ENCODE assay signal across 19 cellular contexts in genomic region chr21:44896561-44897286, GRCh38. TPM values are rescaled to one million over a fixed set of nuclear protein-coding genes. Genes with fewer than 3 reads are reported as not detected.
DNase-seq lines count a peak whose midpoint lies in the region; ATAC-seq, FAIRE-seq and TF ChIP-seq lines count a peak whose summit lies in the region.
"Had no signal": no experiment of that assay in that cellular context is flagged by ENCODE, and none has a peak within 500 bp of the region (broad histone marks: within the 10 kb centered on the region; RNA-seq: fewer than 3 reads in every experiment).

No MANE protein-coding gene starts in this region.

- H3K4me1 Mint-ChIP-seq in central memory CD8-positive, alpha-beta T cell: peaks cover 18% of the 10 kb centered on the region

- BruUV-seq in HepG2 (replicated peaks; lab: Mats Ljungman, UMichigan): no TSS peak

- H3K4me1 ChIP-seq in left ventricle myocardium inferior (no peaks in the 10 kb centered on the region), right atrium auricular region (no peaks in the 10 kb centered on the region), HepG2 (ENCODE audit: insufficient read depth, low read length) (peaks cover 49% of the 10 kb centered on the region), upper lobe of right lung (peaks cover 11% of the 10 kb centered on the region)
- H3K4me1 ChIP-seq: A549 had no signal

- in situ Hi-C loops in HepG2 (cut with HindIII; ENCODE audit: extremely low pct_ligation_motif_present, low pct_unique_long_range_greater_than_20kb): no loop called here

- no peaks in the 10 kb centered on the region for H3K9me3 Mint-ChIP-seq in central memory CD8-positive, alpha-beta T cell
- H3K9me3 Mint-ChIP-seq: GM23338, HFFc6 had no signal

- no peak for FAIRE-seq in HepG2 (lab: Jason Lieb, UNC)
- FAIRE-seq: A549 had no signal

- no peaks in the 10 kb centered on the region for H3K9me3 ChIP-seq in left ventricle myocardium inferior (replicated peaks)
- no peaks in the 10 kb centered on the region for H3K9me3 ChIP-seq in right atrium auricular region
- no peaks in the 10 kb centered on the region for H3K9me3 ChIP-seq in HepG2 (ENCODE audit: low read length)
- H3K9me3 ChIP-seq in upper lobe of right lung: no peaks in the 10 kb centered on the region
- H3K9me3 ChIP-seq: A549, Peyer's patch had no signal

- no peaks in the 10 kb centered on the region for H4K20me1 ChIP-seq in HepG2 (ENCODE audit: insufficient read depth, low read length)

- H3K9ac ChIP-seq in HepG2 (ENCODE audit: insufficient read depth, low read depth, low read length): no peak overlapping the region

- peak overlapping the region; percentile 13 for H3K27ac Mint-ChIP-seq in central memory CD8-positive, alpha-beta T cell (ENCODE audit: low read depth)
- H3K27ac Mint-ChIP-seq: GM23338, HFFc6 had no signal

- TF ChIP-seq RAD21 in HepG2 (CRISPR knock-in tag; IDR thresholded peaks at IDR 0.05): no peak

- H3K36me3 ChIP-seq in left ventricle myocardium inferior (no peaks in the 10 kb centered on the region), right atrium auricular region (no peaks in the 10 kb centered on the region), HepG2 (replicated peaks in 1 of 2; ENCODE audit: control insufficient read depth in 1 of 2, insufficient read depth in 2 of 2, low read length in 2 of 2) (no peaks in the 10 kb centered on the region), upper lobe of right lung (peaks cover 12% of the 10 kb centered on the region)
- H3K36me3 ChIP-seq: Peyer's patch had no signal

- TF ChIP-seq EP300 in HepG2 (IDR thresholded peaks at IDR 0.05; ENCODE audit: low read depth in 2 of 2, low read length in 2 of 2): no peak
- no peak for TF ChIP-seq EP300 in HepG2 (CRISPR knock-in tag; IDR thresholded peaks at IDR 0.05; ENCODE audit: borderline replicate concordance)

- peaks cover 59% of the 10 kb centered on the region for H3K36me3 Mint-ChIP-seq in central memory CD8-positive, alpha-beta T cell (ENCODE audit: insufficient read depth)

- no peaks in the 10 kb centered on the region for H3K79me2 ChIP-seq in HepG2 (ENCODE audit: insufficient read depth, low read length)

- no peaks in the 10 kb centered on the region for H3K27me3 Mint-ChIP-seq in central memory CD8-positive, alpha-beta T cell

- no peak overlapping the region for H3K27ac ChIP-seq in left ventricle myocardium inferior (replicated peaks)
- no peak overlapping the region for H3K27ac ChIP-seq in right atrium auricular region
- no peak overlapping the region for H3K27ac ChIP-seq in HepG2 (ENCODE audit: extremely low read length, insufficient read depth, low read length)
- H3K27ac ChIP-seq in upper lobe of right lung: no peak overlapping the region
- H3K27ac ChIP-seq: A549 had no signal

- WGBS in HepG2 (ENCODE audit: low lambda C conversion rate): 77% methylated on average over 17 of the region's 25 CpGs

- H3K27me3 ChIP-seq in left ventricle myocardium inferior (ENCODE audit: low read depth): peaks cover 41% of the 10 kb centered on the region
- H3K27me3 ChIP-seq in right atrium auricular region: no peaks in the 10 kb centered on the region
- H3K27me3 ChIP-seq in HepG2 (ENCODE audit: control insufficient read depth in 1 of 2, insufficient read depth in 2 of 2, low read length in 2 of 2): peaks cover 3 to 7% of the 10 kb centered on the region in 2 experiments; a peak in 2 of 5 replicates
- no peaks in the 10 kb centered on the region for H3K27me3 ChIP-seq in upper lobe of right lung
- H3K27me3 ChIP-seq: Peyer's patch had no signal

- POLR2A ChIA-PET in HepG2 (lab: Yijun Ruan, JAX): interaction anchor here (2.0 kb wide), 1 partner anchor 19 kb away, joined by 6 read pairs; no protein-coding TSS in a partner anchor

- H3K4me3 ChIP-seq in left ventricle myocardium inferior (no peak overlapping the region), right atrium auricular region (no peak overlapping the region), HepG2 (replicated peaks in 1 of 3; ENCODE audit: insufficient read depth in 1 of 3, low read depth in 2 of 3, low read length in 3 of 3) (no peak overlapping the region), upper lobe of right lung (no peak overlapping the region)
- H3K4me3 ChIP-seq: A549, GM23338, Peyer's patch had no signal

- no peak overlapping the region for H3K4me3 Mint-ChIP-seq in central memory CD8-positive, alpha-beta T cell
- H3K4me3 Mint-ChIP-seq: CD14-positive monocyte, GM23338, HFFc6 had no signal

- DNase-seq in left ventricle myocardium inferior (peak; percentile 13), right atrium auricular region (ENCODE audit: low spot score) (no peak), HepG2 (ENCODE audit: low spot score) (no peak), upper lobe of right lung (no peak), NCI-H1930 (lab: John Stamatoyannopoulos, UW) (no peak), hippocampal formation (lab: John Stamatoyannopoulos, UW) (no peak)
- DNase-seq in central memory CD8-positive, alpha-beta T cell (ENCODE audit: low spot score in 2 of 2): no peak
- DNase-seq: COR-L47, GF-D8, HFFc6, NCI-H1105 treated with DMSO at 0.1 percent for 48 hours, NCI-H2029 treated with DMSO at 0.1 percent for 48 hours, NCI-H510A, SHP77 treated with DMSO at 0.1 percent for 48 hours had no signal

- no peak overlapping the region for H3K4me2 ChIP-seq in HepG2 (ENCODE audit: low read depth, low read length)
- H3K4me2 ChIP-seq: A549, GM23338 had no signal

- no peak overlapping the region for H2AFZ ChIP-seq in HepG2 (ENCODE audit: low read length)
- H2AFZ ChIP-seq: GM23338 had no signal

- TF ChIP-seq CTCF in left ventricle myocardium inferior (IDR thresholded peaks at IDR 0.05; ENCODE audit: borderline replicate concordance) (no peak), right atrium auricular region (IDR thresholded peaks at IDR 0.05) (no peak), HepG2 (CRISPR knock-in tag; IDR thresholded peaks at IDR 0.05) (no peak), upper lobe of right lung (IDR thresholded peaks at IDR 0.05) (no peak)

- intact Hi-C loops in left ventricle myocardium inferior (cut with micrococcal nuclease) (no loop called here), HepG2 (cut with micrococcal nuclease; ENCODE audit: unreplicated experiment) (no loop called here), upper lobe of right lung (cut with DNase I) (no loop called here)

- ATAC-seq in central memory CD8-positive, alpha-beta T cell (replicated peaks; ENCODE audit: extremely low read depth, poor library complexity, severe bottlenecking): no peak
- no peak for ATAC-seq in HepG2
- peak; percentile 7 for ATAC-seq in upper lobe of right lung
- no peak for ATAC-seq in GM18519 (IDR thresholded peaks at IDR 0.05; ENCODE audit: low FRiP score, unreplicated experiment)
- ATAC-seq: A549 had no signal

- no peak for TF ChIP-seq POLR2A in HepG2 (IDR thresholded peaks at IDR 0.05; ENCODE audit: insufficient read depth in 1 of 2, low read depth in 2 of 2, low read length in 2 of 2)

- CTCF ChIA-PET in HepG2 (lab: Yijun Ruan, JAX; ENCODE audit: low intra/inter-chr PET ratio, low total read pairs): no interaction called here

RNA-seq across cellular contexts. Expression of gene PTTG1IP, which starts 23.2 kb away (rescaled TPM):
- total RNA-seq in left ventricle myocardium inferior: 171 TPM
- 100 to 1,000 TPM; 284 to 303 TPM for total RNA-seq in right atrium auricular region
- 89.4 and 161 TPM in 2 replicates for total RNA-seq in HepG2 (2016; rRNA removed; fragmentation: Illumina TruSeq; extraction: Trizol)
- total RNA-seq in HepG2 (2016; cell fraction: cytosol; rRNA removed; fragmentation: Illumina TruSeq; extraction: Trizol; ENCODE audit: low read depth): 42.7 and 52.7 TPM in 2 replicates
- total RNA-seq in HepG2 (2016; cell fraction: insoluble cytoplasmic fraction; rRNA removed; fragmentation: Illumina TruSeq; extraction: Trizol): 93.0 and 159 TPM in 2 replicates
- 72.6 and 73.1 TPM in 2 replicates for total RNA-seq in HepG2 (2016; cell fraction: membrane; rRNA removed; fragmentation: Illumina TruSeq; extraction: Trizol)
- total RNA-seq in HepG2 (2016; cell fraction: nucleus; rRNA removed; fragmentation: Illumina TruSeq; extraction: Trizol): 137 and 161 TPM in 2 replicates
- polyA plus RNA-seq in HepG2 (2011; rRNA removed): 700 and 734 TPM in 2 replicates
- 548 and 662 TPM in 2 replicates for polyA plus RNA-seq in HepG2 (2011; cell fraction: cytosol; rRNA removed)
- 529 and 555 TPM in 2 replicates for polyA plus RNA-seq in HepG2 (2011; cell fraction: nucleus; rRNA removed)
- 435 and 453 TPM in 2 replicates for polyA plus RNA-seq in HepG2 (2012)
- polyA plus RNA-seq in HepG2 (2016; cell fraction: cytosol; fragmentation: Illumina TruSeq; extraction: Trizol; ENCODE audit: low read depth): 22.2 and 24.3 TPM in 2 replicates
- 90.0 and 95.3 TPM in 2 replicates for polyA plus RNA-seq in HepG2 (2016; cell fraction: insoluble cytoplasmic fraction; fragmentation: Illumina TruSeq; extraction: Trizol; ENCODE audit: low read depth)
- 47.9 and 49.9 TPM in 2 replicates for polyA plus RNA-seq in HepG2 (2016; cell fraction: membrane; fragmentation: Illumina TruSeq; extraction: Trizol; ENCODE audit: low read depth)
- 267 and 281 TPM in 2 replicates for polyA plus RNA-seq in HepG2 (2016; cell fraction: nucleus; fragmentation: Illumina TruSeq; extraction: Trizol; ENCODE audit: insufficient read depth, low read depth)
- polyA minus RNA-seq in HepG2 (2011; rRNA and poly(A)+ RNA removed; ENCODE audit: low replicate concordance): 110 and 581 TPM in 2 replicates
- 491 and 595 TPM in 2 replicates for polyA minus RNA-seq in HepG2 (2011; cell fraction: cytosol; rRNA and poly(A)+ RNA removed)
- 203 and 242 TPM in 2 replicates for polyA minus RNA-seq in HepG2 (2011; cell fraction: nucleus; rRNA and poly(A)+ RNA removed)
- 244 TPM for total RNA-seq in upper lobe of right lung

RNA-seq across cellular contexts. Expression of gene ITGB2, which starts 24.0 kb away (rescaled TPM):
- total RNA-seq in left ventricle myocardium inferior: 18.6 TPM
- total RNA-seq in right atrium auricular region: 10 to 100 TPM; 16.7 to 63.6 TPM
- total RNA-seq in HepG2 (2016; rRNA removed; fragmentation: Illumina TruSeq; extraction: Trizol): 1.6 and 4.2 TPM in 2 replicates
- 0.71 and 0.91 TPM in 2 replicates for total RNA-seq in HepG2 (2016; cell fraction: cytosol; rRNA removed; fragmentation: Illumina TruSeq; extraction: Trizol; ENCODE audit: low read depth)
- 2.3 and 3.5 TPM in 2 replicates for total RNA-seq in HepG2 (2016; cell fraction: insoluble cytoplasmic fraction; rRNA removed; fragmentation: Illumina TruSeq; extraction: Trizol)
- total RNA-seq in HepG2 (2016; cell fraction: membrane; rRNA removed; fragmentation: Illumina TruSeq; extraction: Trizol): 1.2 and 1.9 TPM in 2 replicates
- 6.5 and 6.6 TPM in 2 replicates for total RNA-seq in HepG2 (2016; cell fraction: nucleus; rRNA removed; fragmentation: Illumina TruSeq; extraction: Trizol)
- 18.0 and 26.4 TPM in 2 replicates for polyA plus RNA-seq in HepG2 (2011; rRNA removed)
- 22.3 and 25.2 TPM in 2 replicates for polyA plus RNA-seq in HepG2 (2011; cell fraction: cytosol; rRNA removed)
- 63.6 and 64.3 TPM in 2 replicates for polyA plus RNA-seq in HepG2 (2011; cell fraction: nucleus; rRNA removed)
- 28.1 and 37.9 TPM in 2 replicates for polyA plus RNA-seq in HepG2 (2012)
- 0.53 and 1.0 TPM in 2 replicates for polyA plus RNA-seq in HepG2 (2016; cell fraction: cytosol; fragmentation: Illumina TruSeq; extraction: Trizol; ENCODE audit: low read depth)
- polyA plus RNA-seq in HepG2 (2016; cell fraction: insoluble cytoplasmic fraction; fragmentation: Illumina TruSeq; extraction: Trizol; ENCODE audit: low read depth): 2.2 and 2.5 TPM in 2 replicates
- polyA plus RNA-seq in HepG2 (2016; cell fraction: membrane; fragmentation: Illumina TruSeq; extraction: Trizol; ENCODE audit: low read depth): 1.3 and 1.5 TPM in 2 replicates
- 5.9 and 7.0 TPM in 2 replicates for polyA plus RNA-seq in HepG2 (2016; cell fraction: nucleus; fragmentation: Illumina TruSeq; extraction: Trizol; ENCODE audit: insufficient read depth, low read depth)
- 1.4 and 26.8 TPM in 2 replicates for polyA minus RNA-seq in HepG2 (2011; rRNA and poly(A)+ RNA removed; ENCODE audit: low replicate concordance)
- polyA minus RNA-seq in HepG2 (2011; cell fraction: cytosol; rRNA and poly(A)+ RNA removed): 11.9 and 12.6 TPM in 2 replicates
- polyA minus RNA-seq in HepG2 (2011; cell fraction: nucleus; rRNA and poly(A)+ RNA removed): 10.0 and 14.7 TPM in 2 replicates
- total RNA-seq in upper lobe of right lung: 370 TPM

RNA-seq across cellular contexts. Expression of gene SLX9, which starts 43.1 kb away (rescaled TPM):
- total RNA-seq in left ventricle myocardium inferior (70.7 TPM), right atrium auricular region (10 to 100 TPM; 15.9 to 18.8 TPM), HepG2 (2016; rRNA removed; fragmentation: Illumina TruSeq; extraction: Trizol) (47.1 and 51.5 TPM in 2 replicates), upper lobe of right lung (22.8 TPM)
- total RNA-seq in HepG2 (2016; cell fraction: cytosol; rRNA removed; fragmentation: Illumina TruSeq; extraction: Trizol; ENCODE audit: low read depth): 43.4 and 50.9 TPM in 2 replicates
- total RNA-seq in HepG2 (2016; cell fraction: insoluble cytoplasmic fraction; rRNA removed; fragmentation: Illumina TruSeq; extraction: Trizol): 51.9 and 55.4 TPM in 2 replicates
- total RNA-seq in HepG2 (2016; cell fraction: membrane; rRNA removed; fragmentation: Illumina TruSeq; extraction: Trizol): 31.2 and 37.8 TPM in 2 replicates
- 17.3 and 20.5 TPM in 2 replicates for total RNA-seq in HepG2 (2016; cell fraction: nucleus; rRNA removed; fragmentation: Illumina TruSeq; extraction: Trizol)
- 21.0 and 22.6 TPM in 2 replicates for polyA plus RNA-seq in HepG2 (2011; rRNA removed)
- polyA plus RNA-seq in HepG2 (2011; cell fraction: cytosol; rRNA removed): 32.4 and 47.0 TPM in 2 replicates
- 22.9 and 26.2 TPM in 2 replicates for polyA plus RNA-seq in HepG2 (2011; cell fraction: nucleus; rRNA removed)
- 22.9 TPM in 2 replicates for polyA plus RNA-seq in HepG2 (2012)
- 43.3 and 45.1 TPM in 2 replicates for polyA plus RNA-seq in HepG2 (2016; cell fraction: cytosol; fragmentation: Illumina TruSeq; extraction: Trizol; ENCODE audit: low read depth)
- polyA plus RNA-seq in HepG2 (2016; cell fraction: insoluble cytoplasmic fraction; fragmentation: Illumina TruSeq; extraction: Trizol; ENCODE audit: low read depth): 53.9 and 57.5 TPM in 2 replicates
- 27.6 and 29.8 TPM in 2 replicates for polyA plus RNA-seq in HepG2 (2016; cell fraction: membrane; fragmentation: Illumina TruSeq; extraction: Trizol; ENCODE audit: low read depth)
- 35.4 and 41.4 TPM in 2 replicates for polyA plus RNA-seq in HepG2 (2016; cell fraction: nucleus; fragmentation: Illumina TruSeq; extraction: Trizol; ENCODE audit: insufficient read depth, low read depth)
- 14.1 and 17.2 TPM in 2 replicates for polyA minus RNA-seq in HepG2 (2011; rRNA and poly(A)+ RNA removed; ENCODE audit: low replicate concordance)
- 15.8 and 22.1 TPM in 2 replicates for polyA minus RNA-seq in HepG2 (2011; cell fraction: cytosol; rRNA and poly(A)+ RNA removed)
- 5.8 and 8.6 TPM in 2 replicates for polyA minus RNA-seq in HepG2 (2011; cell fraction: nucleus; rRNA and poly(A)+ RNA removed)
